1 cellular context compared by ENCODE assay signal in genomic region chr3:195705081-195705991, GRCh38.
TF ChIP-seq lines count a peak whose summit lies in the region.

No MANE protein-coding gene starts in this region.

TF ChIP-seq in GM23338, 12 proteins besides CTCF, POLR2A, EP300 and RAD21 (continued from another document):
- no peak for TF ChIP-seq ZNF462 (CRISPR knock-in tag; IDR thresholded peaks at IDR 0.05)
- TF ChIP-seq EZH2phosphoT487 (IDR thresholded peaks at IDR 0.05; ENCODE audit: unreplicated experiment): no peak
- TF ChIP-seq ZNF331 (CRISPR knock-in tag; IDR thresholded peaks at IDR 0.05; ENCODE audit: low read depth): no peak
- TF ChIP-seq EZH2 (IDR thresholded peaks at IDR 0.05; ENCODE audit: low read depth, unreplicated experiment): no peak
- TF ChIP-seq ETS1 (IDR thresholded peaks at IDR 0.05): no peak
- no peak for TF ChIP-seq STAT1 (IDR thresholded peaks at IDR 0.05; ENCODE audit: unreplicated experiment)
